Comparison of ENCODE assay signal across 10 cellular contexts in the genomic region with DNA sequence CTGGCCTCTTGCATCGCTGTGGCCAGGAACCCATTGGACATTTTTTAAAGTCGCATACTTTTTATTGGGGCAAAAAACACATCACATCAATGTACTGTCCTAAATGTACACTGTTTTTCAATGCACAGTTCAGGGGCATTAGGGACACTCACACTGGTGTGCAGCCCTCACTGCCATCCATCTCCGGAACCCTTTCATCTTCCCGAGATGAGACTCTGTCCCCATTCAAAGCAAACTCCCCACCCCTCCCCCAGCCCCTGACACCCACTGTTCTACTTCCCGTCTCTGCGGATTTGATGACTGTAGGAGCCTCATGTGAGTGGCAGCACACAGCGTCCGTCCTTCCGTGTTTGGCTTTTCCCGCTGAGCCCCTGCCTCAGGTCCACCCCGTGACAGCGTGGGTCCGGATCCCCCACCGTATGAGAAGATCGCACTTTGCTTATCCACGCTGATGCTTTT. TPM values are rescaled to one million over a fixed set of nuclear protein-coding genes. Genes with fewer than 3 reads are reported as not detected.
DNase-seq lines count a peak whose midpoint lies in the region; ATAC-seq and TF ChIP-seq lines count a peak whose summit lies in the region.
"Had no signal": no experiment of that assay in that cellular context is flagged by ENCODE, and none has a peak within 500 bp of the region (broad histone marks: within the 10 kb centered on the region; RNA-seq: fewer than 3 reads in every experiment).

No MANE protein-coding gene starts in this region.

- H3K4me1 ChIP-seq in right atrium auricular region = no peaks in the 10 kb centered on the region
- peaks cover 26% of the 10 kb centered on the region for H3K4me1 ChIP-seq in suprapubic skin

- 63% methylated on average over 16 of the region's 16 CpGs for WGBS in suprapubic skin

- ATAC-seq in GM18873 (IDR thresholded peaks at IDR 0.05; ENCODE audit: low FRiP score, unreplicated experiment) (no peak), HG03442 (IDR thresholded peaks at IDR 0.05; ENCODE audit: unreplicated experiment) (no peak)
- ATAC-seq: stimulated activated memory B cell treated with anti-CD40 and anti-IgM and Interleukin-4, amounts not matched to agents 10 μg/mL and 1 μg/mL and 100 μg/mL, for 72 hours had no signal

- no peak for TF ChIP-seq CTCF in VCaP (conservative IDR thresholded peaks at IDR 0.05)
- no peak for TF ChIP-seq CTCF in right atrium auricular region (IDR thresholded peaks at IDR 0.05)
- TF ChIP-seq CTCF in suprapubic skin (IDR thresholded peaks at IDR 0.05) = no peak

- H3K27me3 ChIP-seq in H7 (ENCODE audit: control insufficient read depth, insufficient read depth, low read length) (peaks cover 7% of the 10 kb centered on the region; the same call in 1 of the 2 replicates), right atrium auricular region (no peaks in the 10 kb centered on the region), suprapubic skin (peaks cover 29% of the 10 kb centered on the region)

- no peak overlapping the region for H3K4me3 ChIP-seq in H7 (ENCODE audit: insufficient read depth, low read depth, low read length)
- no peak overlapping the region for H3K4me3 ChIP-seq in right atrium auricular region
- no peak overlapping the region for H3K4me3 ChIP-seq in suprapubic skin

- no peak for TF ChIP-seq POLR2A in suprapubic skin (IDR thresholded peaks at IDR 0.05)

- H3K36me3 ChIP-seq in H7 (replicated peaks; ENCODE audit: control insufficient read depth, insufficient read depth, low read length) = no peaks in the 10 kb centered on the region
- no peaks in the 10 kb centered on the region for H3K36me3 ChIP-seq in right atrium auricular region
- no peaks in the 10 kb centered on the region for H3K36me3 ChIP-seq in suprapubic skin

- peak overlapping the region; percentile 83 for H3K27ac ChIP-seq in VCaP
- H3K27ac ChIP-seq in right atrium auricular region = no peak overlapping the region
- no peak overlapping the region for H3K27ac ChIP-seq in suprapubic skin

- TF ChIP-seq EP300 in suprapubic skin (IDR thresholded peaks at IDR 0.05) = no peak

- H3K9me3 ChIP-seq in right atrium auricular region (no peaks in the 10 kb centered on the region), suprapubic skin (no peaks in the 10 kb centered on the region)

- DNase-seq in H7 = peak; percentile 85
- peak; percentile 58 for DNase-seq in right atrium auricular region (ENCODE audit: low spot score)
- DNase-seq in stimulated activated CD4-positive, alpha-beta T cell treated with anti-CD3 and anti-CD28 coated beads, Interleukin-4, amount 100 ng/mL, for 1 hour = peak; percentile 25
- DNase-seq in DMS79 (lab: John Stamatoyannopoulos, UW) = no peak
- DNase-seq in suprapubic skin (ENCODE audit: low spot score in 2 of 2) = no peak

RNA-seq across cellular contexts. Expression of gene TH, which starts 41.8 kb away (rescaled TPM):
- not detected in 2 replicates for total RNA-seq in H7 (2014; rRNA removed; shearing (Covaris generic))
- total RNA-seq in right atrium auricular region = not detected
- total RNA-seq in suprapubic skin = 1 to 10 TPM in 1 of 4 donors, under 1 TPM in 1, not detected in 2; 0.34 to 1.0 TPM
- total RNA-seq: fibroblast of villous mesenchyme had no signal

RNA-seq across cellular contexts. Expression of gene INS, which starts 52.4 kb away (rescaled TPM):
- total RNA-seq in H7 (2014; rRNA removed; shearing (Covaris generic)) = not detected in 2 replicates
- total RNA-seq in right atrium auricular region (not detected), suprapubic skin (not detected)
- total RNA-seq: fibroblast of villous mesenchyme had no signal

RNA-seq across cellular contexts. Expression of gene ASCL2, which starts 57.0 kb away (rescaled TPM):
- 0.44 and 0.55 TPM in 2 replicates for total RNA-seq in H7 (2014; rRNA removed; shearing (Covaris generic))
- total RNA-seq in right atrium auricular region (under 1 TPM in 1 of 2 donors, not detected in 1; 0.51 TPM), suprapubic skin (10 to 100 TPM; 11.4 to 18.0 (median 15.9) TPM)
- total RNA-seq: fibroblast of villous mesenchyme had no signal

Comparison
In these comparisons a context has a peak if more than half of its experiments do, and no peak if none do; other contexts are left out.
1. DNase-seq: peak in H7 (single experiment), right atrium auricular region (single experiment) and stimulated activated CD4-positive, alpha-beta T cell treated with anti-CD3 and anti-CD28 coated beads, Interleukin-4, amount 100 ng/mL, for 1 hour (single experiment); none in DMS79 (single experiment) and suprapubic skin (0 of 2).